In the genomic region with DNA sequence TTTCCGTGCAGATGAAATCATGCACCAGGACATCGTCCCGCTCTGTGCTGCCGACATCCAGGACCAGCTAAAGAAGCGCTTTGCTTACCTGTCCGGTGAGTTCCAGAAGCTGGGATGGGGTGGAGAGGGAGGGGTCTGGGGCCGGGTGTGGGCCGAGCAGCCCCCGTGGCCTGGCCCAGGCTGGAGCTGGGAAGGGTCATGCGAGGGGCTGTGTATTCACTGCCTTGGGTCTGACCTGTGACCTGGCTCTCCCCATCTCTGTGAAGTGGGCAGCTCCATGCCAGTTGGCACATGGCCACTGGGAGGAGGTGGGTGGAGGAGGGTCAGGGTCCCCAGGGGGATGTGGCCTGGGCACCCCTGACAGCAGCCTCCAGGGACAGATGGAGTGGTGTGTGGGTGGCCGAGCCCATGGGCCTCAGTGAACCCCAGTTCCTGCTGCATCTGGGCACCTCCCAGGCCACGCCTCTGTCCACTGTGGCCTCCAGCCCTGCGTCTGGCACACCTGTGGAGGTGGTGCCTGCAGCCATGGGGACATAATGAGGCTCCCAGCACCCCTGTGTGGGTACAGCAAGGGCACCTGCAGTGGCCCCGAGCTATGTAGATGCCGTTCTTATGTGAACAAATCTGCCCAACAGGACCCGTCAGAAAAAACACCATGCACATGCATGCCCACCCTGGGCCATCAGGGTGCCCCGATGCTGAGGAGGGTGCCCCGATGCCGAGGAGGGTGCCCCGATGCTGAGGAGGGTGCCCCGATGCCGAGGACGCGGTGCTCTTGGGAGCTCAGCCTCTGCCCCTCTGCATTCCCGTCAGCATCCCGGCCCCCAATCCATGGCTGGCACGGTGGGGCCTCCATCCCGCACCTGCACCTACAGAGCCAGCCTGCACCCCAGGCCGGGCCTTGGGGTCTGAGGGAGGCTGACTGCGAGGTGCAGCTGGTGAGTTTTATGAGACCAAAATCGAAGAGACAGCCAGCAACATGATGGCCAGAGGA, we compare ENCODE assay signal across 25 cellular contexts. TPM values are rescaled to one million over a fixed set of nuclear protein-coding genes. Genes with fewer than 3 reads are reported as not detected.
A peak's percentile ranks its signal among the peaks of the same experiment; 100 is the strongest.
DNase-seq lines count a peak whose midpoint lies in the region; ATAC-seq, FAIRE-seq and TF ChIP-seq lines count a peak whose summit lies in the region.
"Had no signal": no experiment of that assay in that cellular context is flagged by ENCODE, and none has a peak within 500 bp of the region (broad histone marks: within the 10 kb centered on the region; RNA-seq: fewer than 3 reads in every experiment).

No MANE protein-coding gene starts in this region.

- H2AFZ ChIP-seq in PC-3 (ENCODE audit: low read length), result peak overlapping the region; percentile 55
- no peak overlapping the region for H2AFZ ChIP-seq in HepG2 (ENCODE audit: low read length)

- no peak for TF ChIP-seq RAD21 in HepG2 (CRISPR knock-in tag; IDR thresholded peaks at IDR 0.05)

- H3K79me2 ChIP-seq in PC-3 (ENCODE audit: low read length) (no peaks in the 10 kb centered on the region), HepG2 (ENCODE audit: insufficient read depth, low read length) (peaks cover 17% of the 10 kb centered on the region)

- in situ Hi-C loops in HepG2 (cut with HindIII; ENCODE audit: extremely low pct_ligation_motif_present, low pct_unique_long_range_greater_than_20kb), result no loop called here

- no peak for TF ChIP-seq POLR2A in HepG2 (IDR thresholded peaks at IDR 0.05; ENCODE audit: insufficient read depth in 1 of 2, low read depth in 2 of 2, low read length in 2 of 2)

- no peaks in the 10 kb centered on the region for H3F3A ChIP-seq in PC-3 (ENCODE audit: low read length, unreplicated experiment)

- H3K4me2 ChIP-seq in PC-3 (ENCODE audit: low read length), result peak overlapping the region; percentile 72
- no peak overlapping the region for H3K4me2 ChIP-seq in HepG2 (ENCODE audit: low read depth, low read length)

- TF ChIP-seq EP300 in HepG2 (IDR thresholded peaks at IDR 0.05; ENCODE audit: low read depth in 2 of 2, low read length in 2 of 2) (no peak), HepG2 (CRISPR knock-in tag; IDR thresholded peaks at IDR 0.05; ENCODE audit: borderline replicate concordance) (no peak)

- POLR2A ChIA-PET in PC-3 (lab: Charles Lee; ENCODE audit: unreplicated experiment) (no interaction called here), HepG2 (lab: Yijun Ruan, JAX) (no interaction called here)

- H3K27me3 ChIP-seq in PC-3 (ENCODE audit: low read length) (no peaks in the 10 kb centered on the region), HepG2 (ENCODE audit: control insufficient read depth in 1 of 2, insufficient read depth in 2 of 2, low read length in 2 of 2) (no peaks in the 10 kb centered on the region)

- H3K9me2 ChIP-seq in PC-3 (replicated peaks; ENCODE audit: low read length), result no peaks in the 10 kb centered on the region

- DNase-seq in PC-3, result no peak
- DNase-seq in HepG2 (ENCODE audit: low spot score), result no peak
- no peak for DNase-seq in effector CD4-positive, alpha-beta T cell
- no peak for DNase-seq in NCI-H510A treated with DMSO at 0.1 percent for 48 hours (lab: John Stamatoyannopoulos, UW)
- DNase-seq: Calu3; CD8-positive, alpha-beta memory T cell; DMS79 treated with DMSO at 0.1 percent for 48 hours; GF-D8; KBM-7; MG63; NCI-H2029; NCI-H446; NCI-H526; NCI-H82; NK-92 treated with Interleukin-12 subunit alpha and Interleukin-12 subunit beta, amount 100 ng/mL, for 24 hours; SHP77 treated with DMSO at 0.1 percent for 48 hours had no signal

- H3K9ac ChIP-seq in PC-3 (ENCODE audit: low read length), result no peak overlapping the region
- no peak overlapping the region for H3K9ac ChIP-seq in HepG2 (ENCODE audit: insufficient read depth, low read depth, low read length)

- peaks cover 20% of the 10 kb centered on the region for H3K4me1 ChIP-seq in PC-3 (ENCODE audit: insufficient read depth, low read length)
- H3K4me1 ChIP-seq in HepG2 (ENCODE audit: insufficient read depth, low read length), result peaks cover 35% of the 10 kb centered on the region

- BruUV-seq in PC-3 (replicated peaks; lab: Mats Ljungman, UMichigan) (no TSS peak), HepG2 (replicated peaks; lab: Mats Ljungman, UMichigan) (no TSS peak)

- H4K20me1 ChIP-seq in PC-3 (ENCODE audit: low read length) (no peaks in the 10 kb centered on the region), HepG2 (ENCODE audit: insufficient read depth, low read length) (no peaks in the 10 kb centered on the region)

- no peak for FAIRE-seq in HepG2 (lab: Jason Lieb, UNC)
- FAIRE-seq: GM12891, H54, HTR-8/SVneo had no signal

- ATAC-seq in PC-3 (peak; percentile 31), HepG2 (no peak), HG03432 (IDR thresholded peaks at IDR 0.05; ENCODE audit: unreplicated experiment) (no peak)
- ATAC-seq: Panc1 had no signal

- intact Hi-C loops in PC-3 (cut with micrococcal nuclease), result no loop called here
- intact Hi-C loops in HepG2 (cut with micrococcal nuclease; ENCODE audit: unreplicated experiment), result no loop called here

- H3K36me3 ChIP-seq in PC-3 (ENCODE audit: low read depth, low read length) (no peaks in the 10 kb centered on the region), HepG2 (replicated peaks in 1 of 2; ENCODE audit: control insufficient read depth in 1 of 2, insufficient read depth in 2 of 2, low read length in 2 of 2) (peaks cover 13 to 26% of the 10 kb centered on the region in 2 experiments)
- H3K36me3 ChIP-seq: MG63 had no signal

- 98% methylated on average over 13 of the region's 31 CpGs for WGBS in HepG2 (ENCODE audit: low lambda C conversion rate)

- H3K9me3 ChIP-seq in PC-3 (ENCODE audit: low read length) (no peaks in the 10 kb centered on the region), HepG2 (ENCODE audit: low read length) (no peaks in the 10 kb centered on the region)
- H3K9me3 ChIP-seq: MG63 had no signal

- H3K27ac ChIP-seq in PC-3 (ENCODE audit: low read length) (peak overlapping the region; percentile 13), cingulate gyrus (ENCODE audit: low read depth, low read length) (peak overlapping the region; percentile 12), HepG2 (ENCODE audit: extremely low read length, insufficient read depth, low read length) (no peak overlapping the region), temporal lobe (ENCODE audit: low read depth, low read length) (peak overlapping the region; percentile 9)
- H3K27ac ChIP-seq: RWPE1 had no signal

- CTCF ChIA-PET in PC-3 (lab: Charles Lee), result no interaction called here
- CTCF ChIA-PET in HepG2 (lab: Yijun Ruan, JAX; ENCODE audit: low intra/inter-chr PET ratio, low total read pairs), result no interaction called here

- TF ChIP-seq CTCF in PC-3 (conservative IDR thresholded peaks at IDR 0.05; ENCODE audit: low read depth, low read length), result no peak
- no peak for TF ChIP-seq CTCF in HepG2 (CRISPR knock-in tag; IDR thresholded peaks at IDR 0.05)

- H3K4me3 ChIP-seq in PC-3 (ENCODE audit: low read length) (no peak overlapping the region; the same call in 1 of the 2 replicates), HepG2 (replicated peaks in 1 of 3; ENCODE audit: insufficient read depth in 1 of 3, low read depth in 2 of 3, low read length in 3 of 3) (no peak overlapping the region)
- H3K4me3 ChIP-seq: MG63 had no signal

TF ChIP-seq in HepG2, 621 proteins besides CTCF, POLR2A, EP300 and RAD21:
- TF ChIP-seq RBM22 (optimal IDR thresholded peaks at IDR 0.05; ENCODE audit: low read length) (peak; percentile 46), ZNF180 (CRISPR knock-in tag; IDR thresholded peaks at IDR 0.05; ENCODE audit: borderline replicate concordance, low read depth) (no peak), KLF6 (CRISPR knock-in tag; IDR thresholded peaks at IDR 0.05) (no peak), HNRNPK (IDR thresholded peaks at IDR 0.05; ENCODE audit: low read depth, low read length, poor library complexity, severe bottlenecking) (no peak), AGO1 (IDR thresholded peaks at IDR 0.05; ENCODE audit: low read depth, low read length, poor library complexity, severe bottlenecking) (peak; percentile 30), ZNF430 (CRISPR knock-in tag; IDR thresholded peaks at IDR 0.05) (no peak), GATA4 (IDR thresholded peaks at IDR 0.05; ENCODE audit: borderline replicate concordance, low read depth) (no peak)

RNA-seq across cellular contexts. Expression of a gene that starts 46.0 kb away (rescaled TPM):
- 5.9 and 11.6 TPM in 2 replicates for total RNA-seq in PC-3 (2014; rRNA removed)
- total RNA-seq in HepG2 (2016; rRNA removed; fragmentation: Illumina TruSeq; extraction: Trizol), result 13.7 and 19.4 TPM in 2 replicates
- total RNA-seq in HepG2 (2016; cell fraction: cytosol; rRNA removed; fragmentation: Illumina TruSeq; extraction: Trizol; ENCODE audit: low read depth), result 2.3 and 3.4 TPM in 2 replicates
- total RNA-seq in HepG2 (2016; cell fraction: insoluble cytoplasmic fraction; rRNA removed; fragmentation: Illumina TruSeq; extraction: Trizol), result 10.9 and 20.3 TPM in 2 replicates
- 5.5 and 5.6 TPM in 2 replicates for total RNA-seq in HepG2 (2016; cell fraction: membrane; rRNA removed; fragmentation: Illumina TruSeq; extraction: Trizol)
- total RNA-seq in HepG2 (2016; cell fraction: nucleus; rRNA removed; fragmentation: Illumina TruSeq; extraction: Trizol), result 24.6 and 25.3 TPM in 2 replicates
- polyA plus RNA-seq in HepG2 (2011; rRNA removed), result 28.4 and 33.6 TPM in 2 replicates
- polyA plus RNA-seq in HepG2 (2011; cell fraction: cytosol; rRNA removed), result 13.6 and 15.2 TPM in 2 replicates
- 196 and 262 TPM in 2 replicates for polyA plus RNA-seq in HepG2 (2011; cell fraction: nucleus; rRNA removed)
- polyA plus RNA-seq in HepG2 (2012), result 26.3 and 28.9 TPM in 2 replicates
- polyA plus RNA-seq in HepG2 (2016; cell fraction: cytosol; fragmentation: Illumina TruSeq; extraction: Trizol; ENCODE audit: low read depth), result 1.1 and 1.3 TPM in 2 replicates
- polyA plus RNA-seq in HepG2 (2016; cell fraction: insoluble cytoplasmic fraction; fragmentation: Illumina TruSeq; extraction: Trizol; ENCODE audit: low read depth), result 10.3 and 10.5 TPM in 2 replicates
- polyA plus RNA-seq in HepG2 (2016; cell fraction: membrane; fragmentation: Illumina TruSeq; extraction: Trizol; ENCODE audit: low read depth), result 1.6 and 2.4 TPM in 2 replicates
- polyA plus RNA-seq in HepG2 (2016; cell fraction: nucleus; fragmentation: Illumina TruSeq; extraction: Trizol; ENCODE audit: insufficient read depth, low read depth), result 57.7 and 66.1 TPM in 2 replicates
- polyA minus RNA-seq in HepG2 (2011; rRNA and poly(A)+ RNA removed; ENCODE audit: low replicate concordance), result 39.0 and 75.0 TPM in 2 replicates
- 16.7 and 21.1 TPM in 2 replicates for polyA minus RNA-seq in HepG2 (2011; cell fraction: cytosol; rRNA and poly(A)+ RNA removed)
- 89.5 and 90.6 TPM in 2 replicates for polyA minus RNA-seq in HepG2 (2011; cell fraction: nucleus; rRNA and poly(A)+ RNA removed)
- total RNA-seq in temporal lobe, result 120 TPM
- polyA plus RNA-seq: CD14-positive monocyte had no signal
